In the genomic region with DNA sequence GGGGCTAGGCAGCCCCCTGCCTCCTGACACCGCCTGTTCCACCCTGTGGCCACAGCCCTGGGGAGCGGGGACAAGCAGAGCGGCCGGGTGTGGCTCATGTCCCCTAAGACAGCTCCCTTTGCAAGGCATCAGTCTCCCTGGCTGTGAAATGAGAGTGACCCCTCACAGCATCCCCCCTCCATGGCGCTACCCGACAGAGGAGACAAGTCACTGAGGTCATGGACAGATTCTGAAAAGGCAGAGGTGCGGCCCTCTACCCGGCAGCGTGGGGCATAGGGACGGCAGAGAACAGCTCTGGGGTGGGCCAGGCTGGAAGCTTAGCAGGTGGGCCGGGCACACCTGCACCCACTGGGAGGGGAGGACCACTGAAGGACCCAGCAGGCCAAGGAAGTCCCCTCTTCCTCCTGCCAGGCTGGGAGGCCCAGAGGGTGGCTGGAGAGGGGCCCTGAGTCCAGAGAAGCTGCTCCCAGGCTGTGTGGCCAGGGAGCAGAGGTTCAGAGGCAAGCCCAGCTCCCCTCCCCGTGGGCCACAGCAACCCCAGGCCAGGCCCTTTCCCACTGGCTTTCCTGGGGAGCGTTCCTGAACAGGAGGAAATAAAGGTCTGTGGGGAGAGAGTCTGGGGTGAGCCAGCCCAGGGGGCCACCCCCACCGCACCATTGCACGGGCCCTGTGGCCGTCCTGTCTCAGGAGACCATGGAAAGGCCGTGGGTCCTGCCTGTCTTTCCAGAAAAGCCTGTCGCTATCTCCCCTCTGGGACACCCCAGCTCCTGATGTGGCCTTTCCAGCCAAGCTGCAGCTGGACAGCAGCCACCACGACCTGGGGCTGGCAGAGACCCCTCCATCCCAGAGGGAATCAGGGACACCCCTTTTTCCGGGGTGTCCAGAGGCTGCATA, we compare ENCODE assay signal across 11 cellular contexts. TPM values are rescaled to one million over a fixed set of nuclear protein-coding genes. Genes with fewer than 3 reads are reported as not detected.
DNase-seq lines count a peak whose midpoint lies in the region; ATAC-seq and TF ChIP-seq lines count a peak whose summit lies in the region.
"Had no signal": no experiment of that assay in that cellular context is flagged by ENCODE, and none has a peak within 500 bp of the region (broad histone marks: within the 10 kb centered on the region; RNA-seq: fewer than 3 reads in every experiment).

No MANE protein-coding gene starts in this region.

- H3K79me2 ChIP-seq in PC-9 (ENCODE audit: low read depth) (peaks cover 34% of the 10 kb centered on the region), osteoblast (ENCODE audit: insufficient read depth, low read length) (no peaks in the 10 kb centered on the region)

- no peak overlapping the region for H3K27ac ChIP-seq in CD8-positive, alpha-beta T cell (ENCODE audit: low read depth, low read length)
- H3K27ac ChIP-seq in PC-9 = no peak overlapping the region
- no peak overlapping the region for H3K27ac ChIP-seq in osteoblast (ENCODE audit: low read depth, low read length)

- H3K36me3 Mint-ChIP-seq in CD8-positive, alpha-beta T cell = no peaks in the 10 kb centered on the region
- H3K36me3 Mint-ChIP-seq in glutamatergic neuron (ENCODE audit: unreplicated experiment) = no peaks in the 10 kb centered on the region

- POLR2A ChIA-PET in CD8-positive, alpha-beta T cell (lab: Charles Lee) = interaction anchor here (1.4 to 3.3 kb wide), 3 partner anchors 22 to 44 kb away, joined by 3 to 16 read pairs (median 16); a partner anchor contains a TSS
- POLR2A ChIA-PET in PC-9 (lab: Charles Lee; ENCODE audit: unreplicated experiment) = interaction anchor here (0.6 kb wide), 1 partner anchor 120 kb away, joined by 3 read pairs; no protein-coding TSS in a partner anchor
- POLR2A ChIA-PET in GM10248 (lab: Yijun Ruan, JAX) = no interaction called here

- no peaks in the 10 kb centered on the region for H3K9me2 ChIP-seq in PC-9 (ENCODE audit: insufficient read depth)

- no peak for TF ChIP-seq CTCF in CD8-positive, alpha-beta T cell (IDR thresholded peaks at IDR 0.05)
- TF ChIP-seq CTCF in PC-9 (conservative IDR thresholded peaks at IDR 0.05) = no peak
- TF ChIP-seq CTCF in glutamatergic neuron (IDR thresholded peaks at IDR 0.05; ENCODE audit: partially characterized antibody, unreplicated experiment) = no peak
- TF ChIP-seq CTCF in osteoblast (IDR thresholded peaks at IDR 0.05; ENCODE audit: extremely low read depth, low read depth, low read length) = no peak
- TF ChIP-seq CTCF in GM10248 (IDR thresholded peaks at IDR 0.05; ENCODE audit: control extremely low read depth, extremely low read depth, low read depth, missing control alignments) = no peak

- no peaks in the 10 kb centered on the region for H3K4me1 ChIP-seq in CD8-positive, alpha-beta T cell (ENCODE audit: insufficient read depth, low read length)
- H3K4me1 ChIP-seq in PC-9 (replicated peaks; ENCODE audit: insufficient read depth) = peaks cover 47% of the 10 kb centered on the region
- no peaks in the 10 kb centered on the region for H3K4me1 ChIP-seq in osteoblast (ENCODE audit: insufficient read depth, low read length)

- H3K4me3 Mint-ChIP-seq in CD8-positive, alpha-beta T cell = peak overlapping the region; percentile 57
- H3K4me3 Mint-ChIP-seq in glutamatergic neuron (ENCODE audit: unreplicated experiment) = no peak overlapping the region

- H3K4me1 Mint-ChIP-seq in CD8-positive, alpha-beta T cell (ENCODE audit: low read depth) = peaks cover 9% of the 10 kb centered on the region
- H3K4me1 Mint-ChIP-seq in glutamatergic neuron (ENCODE audit: low read depth, unreplicated experiment) = peaks cover 5% of the 10 kb centered on the region

- H3K4me3 ChIP-seq in CD8-positive, alpha-beta T cell (ENCODE audit: low read depth, low read length) = no peak overlapping the region
- H3K4me3 ChIP-seq in PC-9 (peak overlapping the region; percentile 92), osteoblast (ENCODE audit: insufficient read depth, low read length) (no peak overlapping the region)

- CTCF ChIA-PET in CD8-positive, alpha-beta T cell (lab: Charles Lee) = interaction anchor here (1.2 to 4.4 kb wide), 5 partner anchors 10 to 79 kb away, joined by 3 to 33 read pairs (median 4); no protein-coding TSS in a partner anchor
- CTCF ChIA-PET in PC-9 (lab: Charles Lee) = interaction anchor here (0.6 kb wide), 2 partner anchors 23 to 134 kb away, joined by 6 to 8 read pairs; no protein-coding TSS in a partner anchor
- CTCF ChIA-PET in GM10248 (lab: Yijun Ruan, JAX) = interaction anchor here (1.0 to 2.4 kb wide), 9 partner anchors 7 to 224 kb away, joined by 3 to 7 read pairs (median 3); no protein-coding TSS in a partner anchor

- no peaks in the 10 kb centered on the region for H3K9me3 ChIP-seq in CD8-positive, alpha-beta T cell (ENCODE audit: low read length)
- H3K9me3 ChIP-seq in PC-9 (ENCODE audit: insufficient read depth, low read depth) (no peaks in the 10 kb centered on the region), osteoblast (ENCODE audit: low read depth, low read length) (no peaks in the 10 kb centered on the region)

- H3K27me3 Mint-ChIP-seq in CD8-positive, alpha-beta T cell (ENCODE audit: low read depth) = no peaks in the 10 kb centered on the region
- H3K27me3 Mint-ChIP-seq in glutamatergic neuron (ENCODE audit: unreplicated experiment) = peaks cover 7% of the 10 kb centered on the region

- no peak overlapping the region for H3K27ac Mint-ChIP-seq in CD8-positive, alpha-beta T cell
- H3K27ac Mint-ChIP-seq in glutamatergic neuron (ENCODE audit: unreplicated experiment) = no peak overlapping the region

- ATAC-seq in CD8-positive, alpha-beta T cell = no peak
- no peak for ATAC-seq in HG02981 (IDR thresholded peaks at IDR 0.05; ENCODE audit: unreplicated experiment)

- H3K27me3 ChIP-seq in CD8-positive, alpha-beta T cell (ENCODE audit: insufficient read depth, low read length) = no peaks in the 10 kb centered on the region
- no peaks in the 10 kb centered on the region for H3K27me3 ChIP-seq in PC-9 (ENCODE audit: insufficient read depth, low read depth)
- H3K27me3 ChIP-seq in osteoblast (ENCODE audit: insufficient read depth, low read length) = peaks cover 37% of the 10 kb centered on the region

- no peak overlapping the region for H2AFZ ChIP-seq in PC-9
- no peak overlapping the region for H2AFZ ChIP-seq in osteoblast (ENCODE audit: low read length)

- H3F3A ChIP-seq in PC-9 (ENCODE audit: insufficient read depth, low read depth) = peaks cover 38% of the 10 kb centered on the region

- H4K20me1 ChIP-seq in PC-9 (ENCODE audit: insufficient read depth) = peaks cover 9% of the 10 kb centered on the region; the same call in 1 of the 2 replicates
- no peaks in the 10 kb centered on the region for H4K20me1 ChIP-seq in osteoblast (ENCODE audit: insufficient read depth, low read length)

- H3K36me3 ChIP-seq in CD8-positive, alpha-beta T cell (ENCODE audit: insufficient read depth, low read length) = no peaks in the 10 kb centered on the region
- no peaks in the 10 kb centered on the region for H3K36me3 ChIP-seq in PC-9 (ENCODE audit: low read depth)
- H3K36me3 ChIP-seq in osteoblast (ENCODE audit: insufficient read depth, low read length) = no peaks in the 10 kb centered on the region

- H3K9me3 Mint-ChIP-seq in CD8-positive, alpha-beta T cell = no peaks in the 10 kb centered on the region
- H3K9me3 Mint-ChIP-seq in glutamatergic neuron (ENCODE audit: unreplicated experiment) = peaks cover 7% of the 10 kb centered on the region

- intact Hi-C loops in CD8-positive, alpha-beta T cell (cut with DNase I, micrococcal nuclease) = no loop called here
- intact Hi-C loops in PC-9 (cut with micrococcal nuclease; ENCODE audit: unreplicated experiment) = loop anchor here (1.0 kb wide), 3 partner anchors 16 to 75 kb away; no protein-coding TSS in a partner anchor

- no peak for DNase-seq in CD8-positive, alpha-beta T cell
- DNase-seq in PC-9 (no peak), glutamatergic neuron (peak; percentile 19), osteoblast (ENCODE audit: insufficient read length, low spot score, missing footprints) (peak; percentile 71), GM10248 (ENCODE audit: extremely low spot score) (no peak), NCI-H2107 treated with DMSO at 0.1 percent for 48 hours (lab: John Stamatoyannopoulos, UW; ENCODE audit: unreplicated experiment) (no peak), AG20443 (ENCODE audit: low spot score) (no peak)
- DNase-seq: DND-41; effector CD4-positive, alpha-beta T cell; MM.1S had no signal

- H3K4me2 ChIP-seq in PC-9 = peak overlapping the region; percentile 97
- H3K4me2 ChIP-seq in osteoblast (ENCODE audit: insufficient read depth, low read length) = no peak overlapping the region

- no TSS peak for BruUV-seq in PC-9 (replicated peaks; lab: Mats Ljungman, UMichigan)

RNA-seq across cellular contexts. Expression of a gene that starts 1.7 kb away (rescaled TPM):
- total RNA-seq in CD8-positive, alpha-beta T cell = 10 to 100 TPM; 10.9 to 11.5 TPM
- 73.9 and 102 TPM in 2 replicates for total RNA-seq in PC-9 (2021)
- 61.1 TPM for total RNA-seq in glutamatergic neuron (ENCODE audit: unreplicated experiment)
- total RNA-seq in osteoblast = 0.59 and 2.2 TPM in 2 replicates

RNA-seq across cellular contexts. Expression of a gene that starts 22.6 kb away (rescaled TPM):
- 10 to 100 TPM; 40.3 to 42.4 TPM for total RNA-seq in CD8-positive, alpha-beta T cell
- total RNA-seq in PC-9 (2021) = 28.9 and 29.3 TPM in 2 replicates
- total RNA-seq in glutamatergic neuron (ENCODE audit: unreplicated experiment) = 18.4 TPM
- total RNA-seq in osteoblast = 10.9 and 13.0 TPM in 2 replicates

RNA-seq across cellular contexts. Expression of a gene that starts 30.2 kb away (rescaled TPM):
- total RNA-seq in CD8-positive, alpha-beta T cell = not detected
- total RNA-seq in PC-9 (2021) = 0.63 TPM in 1 of 2 replicates, not detected in the other
- total RNA-seq in glutamatergic neuron (ENCODE audit: unreplicated experiment) = 1.3 TPM
- not detected in 2 replicates for total RNA-seq in osteoblast

Comparison
In these comparisons a context has a peak if more than half of its experiments do, and no peak if none do; other contexts are left out.
1. DNase-seq: peak in glutamatergic neuron (single experiment) and osteoblast (single experiment); none in CD8-positive, alpha-beta T cell (0 of 7), PC-9 (0 of 2), GM10248 (single experiment), NCI-H2107 treated with DMSO at 0.1 percent for 48 hours (single experiment) and AG20443 (single experiment).